ENCODE assay signal across 8 cellular contexts in genomic region chr1:74732960-74733615, GRCh38. TPM values are rescaled to one million over a fixed set of nuclear protein-coding genes. Genes with fewer than 3 reads are reported as not detected.
DNase-seq lines count a peak whose midpoint lies in the region; ATAC-seq, FAIRE-seq and TF ChIP-seq lines count a peak whose summit lies in the region.

Gene CRYZ, minus strand, starts transcription at chr1:74733050. Its CDS starts 8,229 bp downstream, at chr1:74724821.
Gene TYW3, plus strand, starts transcription at chr1:74733152. Its CDS starts 93 bp downstream, at chr1:74733245.

- FAIRE-seq in HepG2 (lab: Jason Lieb, UNC), result peak; percentile 80

- H3K79me2 ChIP-seq in HepG2 (ENCODE audit: insufficient read depth, low read length), result peaks cover 55% of the 10 kb centered on the region

- TF ChIP-seq POLR2A in HepG2 (IDR thresholded peaks at IDR 0.05; ENCODE audit: insufficient read depth in 1 of 2, low read depth in 2 of 2, low read length in 2 of 2), result peak; percentile 78 to 91

- H3K36me3 Mint-ChIP-seq in activated CD4-positive, alpha-beta T cell treated with anti-CD3 and anti-CD28 coated beads, Interleukin-2, amount 10 ng/mL, durations not matched to agents 7 days and 5 days (ENCODE audit: low read depth), result peaks cover 21% of the 10 kb centered on the region
- peaks cover 42% of the 10 kb centered on the region for H3K36me3 Mint-ChIP-seq in dendritic cell treated with granulocyte-macrophage colony-stimulating factor and Interleukin-4, amounts not matched to agents 40 ng/mL and 50 ng/mL, for 4 days (ENCODE audit: low read depth)

- TF ChIP-seq EP300 in HepG2 (IDR thresholded peaks at IDR 0.05; ENCODE audit: low read depth in 2 of 2, low read length in 2 of 2) (peak in 1 of 2 experiments; percentile 66; a peak in 1 of 4 replicates), HepG2 (CRISPR knock-in tag; IDR thresholded peaks at IDR 0.05; ENCODE audit: borderline replicate concordance) (no peak)

- intact Hi-C loops in dendritic cell treated with granulocyte-macrophage colony-stimulating factor and Interleukin-4, amounts not matched to agents 40 ng/mL and 50 ng/mL, for 4 days (cut with micrococcal nuclease), result loop anchor here (5.0 kb wide), 2 partner anchors 531 to 1054 kb away; partner anchors contain the start of gene RABGGTB
- intact Hi-C loops in HepG2 (cut with micrococcal nuclease; ENCODE audit: unreplicated experiment), result loop anchor here (1.0 to 5.0 kb wide), 2 partner anchors 44 to 536 kb away; partner anchors contain the start of genes FPGT and LRRIQ3

- CTCF ChIA-PET in BJ (lab: Yijun Ruan, JAX) (interaction anchor here (0.6 to 2.4 kb wide), 10 partner anchors 11 to 265 kb away, joined by 3 to 15 read pairs (median 4); no protein-coding TSS in a partner anchor), HepG2 (lab: Yijun Ruan, JAX; ENCODE audit: low intra/inter-chr PET ratio, low total read pairs) (interaction anchor here (1.1 kb wide), 1 partner anchor 43 kb away, joined by 5 read pairs; no protein-coding TSS in a partner anchor)
- CTCF ChIA-PET in activated CD4-positive, alpha-beta T cell treated with anti-CD3 and anti-CD28 coated beads, Interleukin-2, amount 10 ng/mL, durations not matched to agents 7 days and 5 days (lab: Charles Lee), result interaction anchor here (0.7 to 2.1 kb wide), 10 partner anchors 8 to 32 kb away, joined by 3 to 6 read pairs (median 4); no protein-coding TSS in a partner anchor

- peaks cover 5% of the 10 kb centered on the region for H3K36me3 ChIP-seq in BJ (ENCODE audit: control insufficient read depth, insufficient read depth, low read length)
- peaks cover 9 to 22% of the 10 kb centered on the region in 2 experiments; a peak in 4 of 5 replicates for H3K36me3 ChIP-seq in HepG2 (replicated peaks in 1 of 2; ENCODE audit: control insufficient read depth in 1 of 2, insufficient read depth in 2 of 2, low read length in 2 of 2)

- POLR2A ChIA-PET in BJ (lab: Charles Lee), result no interaction called here
- POLR2A ChIA-PET in activated CD4-positive, alpha-beta T cell treated with anti-CD3 and anti-CD28 coated beads, Interleukin-2, amount 10 ng/mL, durations not matched to agents 7 days and 5 days (lab: Charles Lee), result interaction anchor here (0.6 kb wide), 1 partner anchor 18 kb away, joined by 10 read pairs; no protein-coding TSS in a partner anchor
- POLR2A ChIA-PET in HepG2 (lab: Yijun Ruan, JAX), result interaction anchor here (1.0 to 2.6 kb wide), 5 partner anchors 10 to 468 kb away, joined by 4 to 10 read pairs (median 4); no protein-coding TSS in a partner anchor

- H3K9me3 Mint-ChIP-seq in activated CD4-positive, alpha-beta T cell treated with anti-CD3 and anti-CD28 coated beads, Interleukin-2, amount 10 ng/mL, durations not matched to agents 7 days and 5 days, result no peaks in the 10 kb centered on the region
- no peaks in the 10 kb centered on the region for H3K9me3 Mint-ChIP-seq in dendritic cell treated with granulocyte-macrophage colony-stimulating factor and Interleukin-4, amounts not matched to agents 40 ng/mL and 50 ng/mL, for 4 days

- H3K27ac Mint-ChIP-seq in activated CD4-positive, alpha-beta T cell treated with anti-CD3 and anti-CD28 coated beads, Interleukin-2, amount 10 ng/mL, durations not matched to agents 7 days and 5 days, result peak within 1 kb of the TSS; percentile 99
- H3K27ac Mint-ChIP-seq in dendritic cell treated with granulocyte-macrophage colony-stimulating factor and Interleukin-4, amounts not matched to agents 40 ng/mL and 50 ng/mL, for 4 days, result peak within 1 kb of the TSS; percentile 91

- H3K4me2 ChIP-seq in HepG2 (ENCODE audit: low read depth, low read length), result peak within 1 kb of the TSS; percentile 80

- H3K4me1 ChIP-seq in HepG2 (ENCODE audit: insufficient read depth, low read length), result peaks cover 56% of the 10 kb centered on the region

- H3K27ac ChIP-seq in HepG2 (ENCODE audit: extremely low read length, insufficient read depth, low read length), result peak within 1 kb of the TSS; percentile 98

- TF ChIP-seq CTCF in BJ (IDR thresholded peaks at IDR 0.05; ENCODE audit: insufficient read depth, low read depth, low read length) (no peak), HepG2 (CRISPR knock-in tag; IDR thresholded peaks at IDR 0.05) (peak; percentile 33; the same call in 1 of the 2 replicates)

- H3K27me3 ChIP-seq in BJ (ENCODE audit: control insufficient read depth, insufficient read depth, low read length) (no peaks in the 10 kb centered on the region), HepG2 (ENCODE audit: control insufficient read depth in 1 of 2, insufficient read depth in 2 of 2, low read length in 2 of 2) (no peaks in the 10 kb centered on the region; a peak in 1 of 5 replicates)

- DNase-seq in BJ (ENCODE audit: low read depth) (peak; percentile 63), NCI-H69 (lab: John Stamatoyannopoulos, UW) (peak; percentile 94), HepG2 (ENCODE audit: low spot score) (peak; percentile 91)
- DNase-seq in activated CD4-positive, alpha-beta T cell treated with anti-CD3 and anti-CD28 coated beads, Interleukin-2, amount 10 ng/mL, durations not matched to agents 7 days and 5 days, result peak; percentile 88
- DNase-seq in stimulated activated CD4-positive, alpha-beta T cell treated with anti-CD3 and anti-CD28 coated beads, Interleukin-4, amount 100 ng/mL, for 1 hour, result peak; percentile 82

- in situ Hi-C loops in HepG2 (cut with HindIII; ENCODE audit: extremely low pct_ligation_motif_present, low pct_unique_long_range_greater_than_20kb), result no loop called here

- H4K20me1 ChIP-seq in HepG2 (ENCODE audit: insufficient read depth, low read length), result no peaks in the 10 kb centered on the region; the same call in 1 of the 2 replicates

- peak within 1 kb of the TSS; percentile 61 for H2AFZ ChIP-seq in HepG2 (ENCODE audit: low read length)

- peak within 1 kb of the TSS; percentile 96 for H3K9ac ChIP-seq in HepG2 (ENCODE audit: insufficient read depth, low read depth, low read length)

- no peaks in the 10 kb centered on the region for H3K9me3 ChIP-seq in HepG2 (ENCODE audit: low read length)

- TF ChIP-seq RAD21 in HepG2 (CRISPR knock-in tag; IDR thresholded peaks at IDR 0.05), result no peak

- peak within 1 kb of the TSS; percentile 97 for H3K4me3 Mint-ChIP-seq in activated CD4-positive, alpha-beta T cell treated with anti-CD3 and anti-CD28 coated beads, Interleukin-2, amount 10 ng/mL, durations not matched to agents 7 days and 5 days
- H3K4me3 Mint-ChIP-seq in dendritic cell treated with granulocyte-macrophage colony-stimulating factor and Interleukin-4, amounts not matched to agents 40 ng/mL and 50 ng/mL, for 4 days, result peak within 1 kb of the TSS; percentile 89

- WGBS in HepG2 (ENCODE audit: low lambda C conversion rate), result 0% methylated on average over 16 of the region's 30 CpGs

- TSS peak; percentile 61 for BruUV-seq in HepG2 (replicated peaks; lab: Mats Ljungman, UMichigan)

- no peaks in the 10 kb centered on the region for H3K27me3 Mint-ChIP-seq in activated CD4-positive, alpha-beta T cell treated with anti-CD3 and anti-CD28 coated beads, Interleukin-2, amount 10 ng/mL, durations not matched to agents 7 days and 5 days
- H3K27me3 Mint-ChIP-seq in dendritic cell treated with granulocyte-macrophage colony-stimulating factor and Interleukin-4, amounts not matched to agents 40 ng/mL and 50 ng/mL, for 4 days, result no peaks in the 10 kb centered on the region

- peak; percentile 83 for ATAC-seq in GM19324 (IDR thresholded peaks at IDR 0.05; ENCODE audit: low FRiP score, unreplicated experiment)
- peak; percentile 58 for ATAC-seq in HG03469 (IDR thresholded peaks at IDR 0.05; ENCODE audit: unreplicated experiment)
- ATAC-seq in HepG2, result peak; percentile 80

- H3K4me3 ChIP-seq in BJ (ENCODE audit: low read depth, low read length) (peak within 1 kb of the TSS; percentile 68), HepG2 (replicated peaks in 1 of 3; ENCODE audit: insufficient read depth in 1 of 3, low read depth in 2 of 3, low read length in 3 of 3) (peak within 1 kb of the TSS; percentile 88 to 97 (median 92))

- peaks cover 31% of the 10 kb centered on the region for H3K4me1 Mint-ChIP-seq in activated CD4-positive, alpha-beta T cell treated with anti-CD3 and anti-CD28 coated beads, Interleukin-2, amount 10 ng/mL, durations not matched to agents 7 days and 5 days
- peaks cover 31% of the 10 kb centered on the region for H3K4me1 Mint-ChIP-seq in dendritic cell treated with granulocyte-macrophage colony-stimulating factor and Interleukin-4, amounts not matched to agents 40 ng/mL and 50 ng/mL, for 4 days (ENCODE audit: low read depth)

RNA-seq across cellular contexts. Expression of gene CRYZ, which starts in this region (rescaled TPM):
- polyA plus RNA-seq in BJ (2011; rRNA removed), result 22.9 and 39.1 TPM in 2 replicates
- 7.6 and 9.3 TPM in 2 replicates for polyA minus RNA-seq in BJ (2011; rRNA and poly(A)+ RNA removed)
- total RNA-seq in activated CD4-positive, alpha-beta T cell treated with anti-CD3 and anti-CD28 coated beads, Interleukin-2, amount 10 ng/mL, durations not matched to agents 7 days and 5 days, result 10 to 100 TPM; 32.1 to 33.8 TPM
- total RNA-seq in HepG2 (2016; rRNA removed; fragmentation: Illumina TruSeq; extraction: Trizol), result 115 and 203 TPM in 2 replicates
- 11.6 and 13.0 TPM in 2 replicates for total RNA-seq in HepG2 (2016; cell fraction: cytosol; rRNA removed; fragmentation: Illumina TruSeq; extraction: Trizol; ENCODE audit: low read depth)
- 115 and 198 TPM in 2 replicates for total RNA-seq in HepG2 (2016; cell fraction: insoluble cytoplasmic fraction; rRNA removed; fragmentation: Illumina TruSeq; extraction: Trizol)
- total RNA-seq in HepG2 (2016; cell fraction: membrane; rRNA removed; fragmentation: Illumina TruSeq; extraction: Trizol), result 40.3 and 47.4 TPM in 2 replicates
- total RNA-seq in HepG2 (2016; cell fraction: nucleus; rRNA removed; fragmentation: Illumina TruSeq; extraction: Trizol), result 55.8 and 62.4 TPM in 2 replicates
- 149 and 211 TPM in 2 replicates for polyA plus RNA-seq in HepG2 (2011; rRNA removed)
- polyA plus RNA-seq in HepG2 (2011; cell fraction: cytosol; rRNA removed), result 82.6 and 124 TPM in 2 replicates
- 63.1 and 80.9 TPM in 2 replicates for polyA plus RNA-seq in HepG2 (2011; cell fraction: nucleus; rRNA removed)
- polyA plus RNA-seq in HepG2 (2012), result 110 and 119 TPM in 2 replicates
- polyA plus RNA-seq in HepG2 (2016; cell fraction: cytosol; fragmentation: Illumina TruSeq; extraction: Trizol; ENCODE audit: low read depth), result 11.6 and 11.8 TPM in 2 replicates
- polyA plus RNA-seq in HepG2 (2016; cell fraction: insoluble cytoplasmic fraction; fragmentation: Illumina TruSeq; extraction: Trizol; ENCODE audit: low read depth), result 192 and 213 TPM in 2 replicates
- 38.2 and 41.7 TPM in 2 replicates for polyA plus RNA-seq in HepG2 (2016; cell fraction: membrane; fragmentation: Illumina TruSeq; extraction: Trizol; ENCODE audit: low read depth)
- polyA plus RNA-seq in HepG2 (2016; cell fraction: nucleus; fragmentation: Illumina TruSeq; extraction: Trizol; ENCODE audit: insufficient read depth, low read depth), result 103 and 104 TPM in 2 replicates
- polyA minus RNA-seq in HepG2 (2011; rRNA and poly(A)+ RNA removed; ENCODE audit: low replicate concordance), result 13.3 and 37.8 TPM in 2 replicates
- 59.3 and 73.9 TPM in 2 replicates for polyA minus RNA-seq in HepG2 (2011; cell fraction: cytosol; rRNA and poly(A)+ RNA removed)
- 51.9 and 74.7 TPM in 2 replicates for polyA minus RNA-seq in HepG2 (2011; cell fraction: nucleus; rRNA and poly(A)+ RNA removed)

RNA-seq across cellular contexts. Expression of gene TYW3, which starts in this region (rescaled TPM):
- polyA plus RNA-seq in BJ (2011; rRNA removed), result 9.2 and 15.3 TPM in 2 replicates
- 5.5 and 6.1 TPM in 2 replicates for polyA minus RNA-seq in BJ (2011; rRNA and poly(A)+ RNA removed)
- 10 to 100 TPM; 18.5 to 19.0 TPM for total RNA-seq in activated CD4-positive, alpha-beta T cell treated with anti-CD3 and anti-CD28 coated beads, Interleukin-2, amount 10 ng/mL, durations not matched to agents 7 days and 5 days
- 45.8 and 77.2 TPM in 2 replicates for total RNA-seq in HepG2 (2016; rRNA removed; fragmentation: Illumina TruSeq; extraction: Trizol)
- 20.0 and 24.3 TPM in 2 replicates for total RNA-seq in HepG2 (2016; cell fraction: cytosol; rRNA removed; fragmentation: Illumina TruSeq; extraction: Trizol; ENCODE audit: low read depth)
- total RNA-seq in HepG2 (2016; cell fraction: insoluble cytoplasmic fraction; rRNA removed; fragmentation: Illumina TruSeq; extraction: Trizol), result 48.2 and 77.6 TPM in 2 replicates
- total RNA-seq in HepG2 (2016; cell fraction: membrane; rRNA removed; fragmentation: Illumina TruSeq; extraction: Trizol), result 55.2 and 64.7 TPM in 2 replicates
- total RNA-seq in HepG2 (2016; cell fraction: nucleus; rRNA removed; fragmentation: Illumina TruSeq; extraction: Trizol), result 23.1 and 25.9 TPM in 2 replicates
- 11.7 and 17.6 TPM in 2 replicates for polyA plus RNA-seq in HepG2 (2011; rRNA removed)
- 7.5 and 11.1 TPM in 2 replicates for polyA plus RNA-seq in HepG2 (2011; cell fraction: cytosol; rRNA removed)
- polyA plus RNA-seq in HepG2 (2011; cell fraction: nucleus; rRNA removed), result 5.8 and 6.9 TPM in 2 replicates
- polyA plus RNA-seq in HepG2 (2012), result 18.2 and 30.2 TPM in 2 replicates
- polyA plus RNA-seq in HepG2 (2016; cell fraction: cytosol; fragmentation: Illumina TruSeq; extraction: Trizol; ENCODE audit: low read depth), result 45.2 and 48.7 TPM in 2 replicates
- 88.2 and 89.8 TPM in 2 replicates for polyA plus RNA-seq in HepG2 (2016; cell fraction: insoluble cytoplasmic fraction; fragmentation: Illumina TruSeq; extraction: Trizol; ENCODE audit: low read depth)
- 62.5 and 75.3 TPM in 2 replicates for polyA plus RNA-seq in HepG2 (2016; cell fraction: membrane; fragmentation: Illumina TruSeq; extraction: Trizol; ENCODE audit: low read depth)
- 41.1 and 43.4 TPM in 2 replicates for polyA plus RNA-seq in HepG2 (2016; cell fraction: nucleus; fragmentation: Illumina TruSeq; extraction: Trizol; ENCODE audit: insufficient read depth, low read depth)
- polyA minus RNA-seq in HepG2 (2011; rRNA and poly(A)+ RNA removed; ENCODE audit: low replicate concordance), result 7.4 and 14.2 TPM in 2 replicates
- 8.8 and 10.0 TPM in 2 replicates for polyA minus RNA-seq in HepG2 (2011; cell fraction: cytosol; rRNA and poly(A)+ RNA removed)
- polyA minus RNA-seq in HepG2 (2011; cell fraction: nucleus; rRNA and poly(A)+ RNA removed), result 29.8 and 29.9 TPM in 2 replicates

Comparison
In these comparisons a context has a peak if more than half of its experiments do, and no peak if none do; other contexts are left out.
1. Peak in every context shown above with its lines: DNase-seq, ATAC-seq, H3K4me3 ChIP-seq and H3K27ac ChIP-seq.